In the genomic region with DNA sequence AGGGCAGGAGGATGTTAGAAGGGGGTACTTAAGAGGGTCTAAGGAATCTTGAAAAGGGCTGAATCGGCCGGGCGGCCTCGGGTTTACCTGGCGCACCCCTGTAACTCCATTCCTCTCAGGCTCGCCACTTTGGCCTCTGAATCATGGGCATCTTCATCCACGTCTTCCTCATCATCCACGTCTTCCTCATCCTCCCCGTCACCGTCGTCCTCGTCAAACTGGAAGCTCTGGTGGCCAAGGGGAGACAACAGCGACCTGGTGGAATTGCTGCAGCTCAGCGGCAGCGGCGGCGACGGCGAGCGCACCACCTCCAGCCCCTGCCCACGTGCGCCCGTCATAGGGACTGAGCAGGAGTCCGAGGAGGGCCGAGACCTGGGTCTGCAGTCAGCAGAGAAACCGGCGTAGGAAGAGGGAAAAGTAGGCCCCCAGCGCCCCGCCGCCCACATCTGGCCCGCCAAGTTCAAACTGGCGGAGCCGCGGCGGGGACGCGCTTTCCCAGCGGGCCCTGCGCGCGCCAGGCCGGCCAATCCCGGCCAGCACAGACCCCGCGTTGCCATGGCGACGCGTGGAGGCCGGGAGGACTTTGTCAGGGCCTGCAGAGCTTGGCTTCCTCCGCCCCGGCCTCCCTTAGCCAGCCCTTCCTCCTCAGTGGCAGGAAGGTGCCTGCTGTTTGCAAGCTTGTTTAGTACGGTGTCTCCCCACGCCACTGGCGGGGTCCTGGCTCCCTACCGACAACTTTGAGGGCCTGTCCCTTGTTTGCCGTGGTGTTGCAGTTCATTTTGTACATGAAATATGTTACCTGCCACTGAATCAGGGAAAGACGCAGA, we compare ENCODE assay signal across 8 cellular contexts. TPM values are rescaled to one million over a fixed set of nuclear protein-coding genes. Genes with fewer than 3 reads are reported as not detected.
DNase-seq lines count a peak whose midpoint lies in the region; ATAC-seq and TF ChIP-seq lines count a peak whose summit lies in the region.

Gene CCDC34, minus strand, starts transcription at position 467 of the 827 bp plus-strand sequence. Its CDS starts 21 bp downstream, at position 446.

- H3K27ac Mint-ChIP-seq in CD14-positive monocyte, result peak within 1 kb of the TSS in 6 of 7 donors; percentile 4 to 82 (median 24)

- ATAC-seq in GM19395 (IDR thresholded peaks at IDR 0.05; ENCODE audit: unreplicated experiment), result peak; percentile 98
- peak; percentile 99 for ATAC-seq in HG03521 (IDR thresholded peaks at IDR 0.05; ENCODE audit: unreplicated experiment)
- peak; percentile 100 for ATAC-seq in left lung

- intact Hi-C loops in CD14-positive monocyte (cut with micrococcal nuclease) (loop anchor here in 1 of 2 donors (10.0 kb wide), 1 partner anchor 122 kb away; no protein-coding TSS in a partner anchor), left lung (cut with DNase I) (no loop called here)

- peak; percentile 81 for DNase-seq in CD14-positive monocyte (ENCODE audit: low spot score)
- DNase-seq in NCI-H526 treated with DMSO at 0.1 percent for 48 hours (lab: John Stamatoyannopoulos, UW), result peak; percentile 77
- DNase-seq in activated CD4-positive, alpha-beta T cell treated with anti-CD3 and anti-CD28 coated beads, Interleukin-2, amount 50 U/mL, for 1 hour, result peak; percentile 84
- DNase-seq in cortex of kidney (lab: John Stamatoyannopoulos, UW), result peak; percentile 25
- peak; percentile 93 to 95 for DNase-seq in left lung
- peak; percentile 86 to 91 for DNase-seq in stimulated activated CD4-positive, alpha-beta T cell treated with anti-CD3 and anti-CD28 coated beads, Interleukin-2, amount 100 ng/mL, for 24 hours

- H3K9me3 ChIP-seq in left lung, result no peaks in the 10 kb centered on the region

- H3K27ac ChIP-seq in left lung, result peak within 1 kb of the TSS in 1 of 2 donors; percentile 55

- H3K27me3 ChIP-seq in left lung, result no peaks in the 10 kb centered on the region

- H3K4me3 Mint-ChIP-seq in CD14-positive monocyte, result peak within 1 kb of the TSS; percentile 94 to 98

- peaks cover 0 to 20% of the 10 kb centered on the region in 2 donors for H3K4me1 ChIP-seq in left lung

- no peaks in the 10 kb centered on the region for H3K36me3 Mint-ChIP-seq in CD14-positive monocyte

- H3K27me3 Mint-ChIP-seq in CD14-positive monocyte (ENCODE audit: low read depth in 3 of 3), result peaks cover 0 to 2% (median 2%) of the 10 kb centered on the region in 3 donors

- H3K9me3 Mint-ChIP-seq in CD14-positive monocyte, result no peaks in the 10 kb centered on the region

- peak within 1 kb of the TSS; percentile 68 to 69 for H3K4me3 ChIP-seq in left lung

- peaks cover 28% of the 10 kb centered on the region for H3K4me1 Mint-ChIP-seq in CD14-positive monocyte

- H3K36me3 ChIP-seq in left lung, result no peaks in the 10 kb centered on the region

- TF ChIP-seq CTCF in CD14-positive monocyte (IDR thresholded peaks at IDR 0.05) (no peak), left lung (IDR thresholded peaks at IDR 0.05) (no peak)

RNA-seq across cellular contexts. Expression of gene CCDC34, which starts in this region (rescaled TPM):
- polyA plus RNA-seq in CD14-positive monocyte, result under 1 TPM; 0.08 to 0.11 TPM
- total RNA-seq in left lung, result 1 to 10 TPM; 3.2 to 5.0 TPM

Comparison
In these comparisons a context has a peak if more than half of its experiments do, and no peak if none do; other contexts are left out.
1. Peak in DNase-seq in CD14-positive monocyte; RNA of the gene not detected or under 1 TPM.
2. DNase-seq: peak in every context shown above with its lines; median percentile 94 in left lung; 88 in stimulated activated CD4-positive, alpha-beta T cell treated with anti-CD3 and anti-CD28 coated beads, Interleukin-2, amount 100 ng/mL, for 24 hours; 84 in activated CD4-positive, alpha-beta T cell treated with anti-CD3 and anti-CD28 coated beads, Interleukin-2, amount 50 U/mL, for 1 hour; 81 in CD14-positive monocyte; 77 in NCI-H526 treated with DMSO at 0.1 percent for 48 hours; 25 in cortex of kidney.